ENCODE assay signal across 1 cellular context in genomic region chr17:17812211-17813054, GRCh38.
TF ChIP-seq lines count a peak whose summit lies in the region.

No MANE protein-coding gene starts in this region.

TF ChIP-seq in HepG2, 621 proteins besides CTCF, POLR2A, EP300 and RAD21 (continued from another document and continues in another):
- TF ChIP-seq SNAPC4 (CRISPR knock-in tag; IDR thresholded peaks at IDR 0.05) (no peak), GPN1 (CRISPR knock-in tag; IDR thresholded peaks at IDR 0.05; ENCODE audit: borderline replicate concordance) (no peak), RXRB (CRISPR knock-in tag; IDR thresholded peaks at IDR 0.05; ENCODE audit: borderline replicate concordance) (peak; percentile 66; the same call in 1 of the 2 replicates), MTF1 (CRISPR knock-in tag; IDR thresholded peaks at IDR 0.05) (no peak), ZKSCAN1 (IDR thresholded peaks at IDR 0.05; ENCODE audit: low read length) (no peak), KDM5B (CRISPR knock-in tag; IDR thresholded peaks at IDR 0.05; ENCODE audit: borderline replicate concordance) (peak; percentile 59; the same call in 1 of the 2 replicates), ZNF441 (CRISPR knock-in tag; IDR thresholded peaks at IDR 0.05; ENCODE audit: borderline replicate concordance) (no peak; the same call in 1 of the 2 replicates), ZBTB21 (CRISPR knock-in tag; IDR thresholded peaks at IDR 0.05) (peak; percentile 37; the same call in 1 of the 2 replicates), NR2C2 (CRISPR knock-in tag; IDR thresholded peaks at IDR 0.05; ENCODE audit: borderline replicate concordance) (peak; percentile 67; the same call in 1 of the 2 replicates), SMYD3 (CRISPR knock-in tag; IDR thresholded peaks at IDR 0.05) (no peak), ZNF570 (CRISPR knock-in tag; IDR thresholded peaks at IDR 0.05; ENCODE audit: borderline replicate concordance) (no peak), ZNF335 (CRISPR knock-in tag; IDR thresholded peaks at IDR 0.05) (no peak), MTA1 (CRISPR knock-in tag; IDR thresholded peaks at IDR 0.05; ENCODE audit: borderline replicate concordance) (0 out of 2 replicates have a peak, but pooled peaks have one; percentile 42), MLLT10 (CRISPR knock-in tag; IDR thresholded peaks at IDR 0.05) (no peak), SP140L (CRISPR knock-in tag; IDR thresholded peaks at IDR 0.05; ENCODE audit: borderline replicate concordance) (no peak), XRCC5 (optimal IDR thresholded peaks at IDR 0.05; ENCODE audit: low read length) (peak; percentile 29), SOX6 (IDR thresholded peaks at IDR 0.05) (no peak), SOX6 (CRISPR knock-in tag; IDR thresholded peaks at IDR 0.05) (peak; percentile 14; the same call in 1 of the 2 replicates), BRCA1 (CRISPR knock-in tag; IDR thresholded peaks at IDR 0.05) (0 out of 2 replicates have a peak, but pooled peaks have one; percentile 40), ZNF788 (CRISPR knock-in tag; IDR thresholded peaks at IDR 0.05; ENCODE audit: borderline replicate concordance) (peak; percentile 47; the same call in 1 of the 2 replicates), ZNF225 (CRISPR knock-in tag; IDR thresholded peaks at IDR 0.05) (no peak), STAG1 (CRISPR knock-in tag; IDR thresholded peaks at IDR 0.05) (peak; percentile 92), JUN (CRISPR knock-in tag; IDR thresholded peaks at IDR 0.05) (no peak), TCF12 (IDR thresholded peaks at IDR 0.05) (no peak), TCF12 (CRISPR knock-in tag; IDR thresholded peaks at IDR 0.05) (no peak), DNMT3B (CRISPR knock-in tag; conservative IDR thresholded peaks at IDR 0.05) (no peak), ZFP36L1 (CRISPR knock-in tag; IDR thresholded peaks at IDR 0.05) (no peak), NFATC3 (CRISPR knock-in tag; IDR thresholded peaks at IDR 0.05) (no peak), ZNF639 (CRISPR knock-in tag; conservative IDR thresholded peaks at IDR 0.05) (no peak), ZNF737 (CRISPR knock-in tag; IDR thresholded peaks at IDR 0.05; ENCODE audit: borderline replicate concordance) (no peak), NR2F1 (CRISPR knock-in tag; IDR thresholded peaks at IDR 0.05) (peak; percentile 76 to 89)
- TF ChIP-seq, protein P1, sequence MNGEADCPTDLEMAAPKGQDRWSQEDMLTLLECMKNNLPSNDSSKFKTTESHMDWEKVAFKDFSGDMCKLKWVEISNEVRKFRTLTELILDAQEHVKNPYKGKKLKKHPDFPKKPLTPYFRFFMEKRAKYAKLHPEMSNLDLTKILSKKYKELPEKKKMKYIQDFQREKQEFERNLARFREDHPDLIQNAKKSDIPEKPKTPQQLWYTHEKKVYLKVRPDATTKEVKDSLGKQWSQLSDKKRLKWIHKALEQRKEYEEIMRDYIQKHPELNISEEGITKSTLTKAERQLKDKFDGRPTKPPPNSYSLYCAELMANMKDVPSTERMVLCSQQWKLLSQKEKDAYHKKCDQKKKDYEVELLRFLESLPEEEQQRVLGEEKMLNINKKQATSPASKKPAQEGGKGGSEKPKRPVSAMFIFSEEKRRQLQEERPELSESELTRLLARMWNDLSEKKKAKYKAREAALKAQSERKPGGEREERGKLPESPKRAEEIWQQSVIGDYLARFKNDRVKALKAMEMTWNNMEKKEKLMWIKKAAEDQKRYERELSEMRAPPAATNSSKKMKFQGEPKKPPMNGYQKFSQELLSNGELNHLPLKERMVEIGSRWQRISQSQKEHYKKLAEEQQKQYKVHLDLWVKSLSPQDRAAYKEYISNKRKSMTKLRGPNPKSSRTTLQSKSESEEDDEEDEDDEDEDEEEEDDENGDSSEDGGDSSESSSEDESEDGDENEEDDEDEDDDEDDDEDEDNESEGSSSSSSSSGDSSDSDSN (CRISPR knock-in tag; IDR thresholded peaks at IDR 0.05), result peak; percentile 41; the same call in 1 of the 2 replicates
- TF ChIP-seq, protein P2, sequence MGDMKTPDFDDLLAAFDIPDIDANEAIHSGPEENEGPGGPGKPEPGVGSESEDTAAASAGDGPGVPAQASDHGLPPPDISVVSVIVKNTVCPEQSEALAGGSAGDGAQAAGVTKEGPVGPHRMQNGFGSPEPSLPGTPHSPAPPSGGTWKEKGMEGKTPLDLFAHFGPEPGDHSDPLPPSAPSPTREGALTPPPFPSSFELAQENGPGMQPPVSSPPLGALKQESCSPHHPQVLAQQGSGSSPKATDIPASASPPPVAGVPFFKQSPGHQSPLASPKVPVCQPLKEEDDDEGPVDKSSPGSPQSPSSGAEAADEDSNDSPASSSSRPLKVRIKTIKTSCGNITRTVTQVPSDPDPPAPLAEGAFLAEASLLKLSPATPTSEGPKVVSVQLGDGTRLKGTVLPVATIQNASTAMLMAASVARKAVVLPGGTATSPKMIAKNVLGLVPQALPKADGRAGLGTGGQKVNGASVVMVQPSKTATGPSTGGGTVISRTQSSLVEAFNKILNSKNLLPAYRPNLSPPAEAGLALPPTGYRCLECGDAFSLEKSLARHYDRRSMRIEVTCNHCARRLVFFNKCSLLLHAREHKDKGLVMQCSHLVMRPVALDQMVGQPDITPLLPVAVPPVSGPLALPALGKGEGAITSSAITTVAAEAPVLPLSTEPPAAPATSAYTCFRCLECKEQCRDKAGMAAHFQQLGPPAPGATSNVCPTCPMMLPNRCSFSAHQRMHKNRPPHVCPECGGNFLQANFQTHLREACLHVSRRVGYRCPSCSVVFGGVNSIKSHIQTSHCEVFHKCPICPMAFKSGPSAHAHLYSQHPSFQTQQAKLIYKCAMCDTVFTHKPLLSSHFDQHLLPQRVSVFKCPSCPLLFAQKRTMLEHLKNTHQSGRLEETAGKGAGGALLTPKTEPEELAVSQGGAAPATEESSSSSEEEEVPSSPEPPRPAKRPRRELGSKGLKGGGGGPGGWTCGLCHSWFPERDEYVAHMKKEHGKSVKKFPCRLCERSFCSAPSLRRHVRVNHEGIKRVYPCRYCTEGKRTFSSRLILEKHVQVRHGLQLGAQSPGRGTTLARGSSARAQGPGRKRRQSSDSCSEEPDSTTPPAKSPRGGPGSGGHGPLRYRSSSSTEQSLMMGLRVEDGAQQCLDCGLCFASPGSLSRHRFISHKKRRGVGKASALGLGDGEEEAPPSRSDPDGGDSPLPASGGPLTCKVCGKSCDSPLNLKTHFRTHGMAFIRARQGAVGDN (CRISPR knock-in tag; IDR thresholded peaks at IDR 0.05), result peak; percentile 89
- TF ChIP-seq, protein P3, sequence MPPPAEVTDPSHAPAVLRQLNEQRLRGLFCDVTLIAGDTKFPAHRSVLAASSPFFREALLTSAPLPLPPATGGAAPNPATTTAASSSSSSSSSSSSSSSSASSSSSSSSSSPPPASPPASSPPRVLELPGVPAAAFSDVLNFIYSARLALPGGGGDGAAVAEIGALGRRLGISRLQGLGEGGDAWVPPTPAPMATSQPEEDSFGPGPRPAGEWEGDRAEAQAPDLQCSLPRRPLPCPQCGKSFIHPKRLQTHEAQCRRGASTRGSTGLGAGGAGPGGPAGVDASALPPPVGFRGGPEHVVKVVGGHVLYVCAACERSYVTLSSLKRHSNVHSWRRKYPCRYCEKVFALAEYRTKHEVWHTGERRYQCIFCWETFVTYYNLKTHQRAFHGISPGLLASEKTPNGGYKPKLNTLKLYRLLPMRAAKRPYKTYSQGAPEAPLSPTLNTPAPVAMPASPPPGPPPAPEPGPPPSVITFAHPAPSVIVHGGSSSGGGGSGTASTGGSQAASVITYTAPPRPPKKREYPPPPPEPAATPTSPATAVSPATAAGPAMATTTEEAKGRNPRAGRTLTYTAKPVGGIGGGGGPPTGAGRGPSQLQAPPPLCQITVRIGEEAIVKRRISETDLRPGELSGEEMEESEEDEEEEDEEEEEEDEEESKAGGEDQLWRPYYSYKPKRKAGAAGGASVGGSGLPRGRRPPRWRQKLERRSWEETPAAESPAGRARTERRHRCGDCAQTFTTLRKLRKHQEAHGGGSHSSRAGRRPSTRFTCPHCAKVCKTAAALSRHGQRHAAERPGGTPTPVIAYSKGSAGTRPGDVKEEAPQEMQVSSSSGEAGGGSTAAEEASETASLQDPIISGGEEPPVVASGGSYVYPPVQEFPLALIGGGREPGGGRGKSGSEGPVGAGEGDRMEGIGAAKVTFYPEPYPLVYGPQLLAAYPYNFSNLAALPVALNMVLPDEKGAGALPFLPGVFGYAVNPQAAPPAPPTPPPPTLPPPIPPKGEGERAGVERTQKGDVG (CRISPR knock-in tag; IDR thresholded peaks at IDR 0.05; ENCODE audit: borderline replicate concordance), result no peak
- TF ChIP-seq, protein P4, sequence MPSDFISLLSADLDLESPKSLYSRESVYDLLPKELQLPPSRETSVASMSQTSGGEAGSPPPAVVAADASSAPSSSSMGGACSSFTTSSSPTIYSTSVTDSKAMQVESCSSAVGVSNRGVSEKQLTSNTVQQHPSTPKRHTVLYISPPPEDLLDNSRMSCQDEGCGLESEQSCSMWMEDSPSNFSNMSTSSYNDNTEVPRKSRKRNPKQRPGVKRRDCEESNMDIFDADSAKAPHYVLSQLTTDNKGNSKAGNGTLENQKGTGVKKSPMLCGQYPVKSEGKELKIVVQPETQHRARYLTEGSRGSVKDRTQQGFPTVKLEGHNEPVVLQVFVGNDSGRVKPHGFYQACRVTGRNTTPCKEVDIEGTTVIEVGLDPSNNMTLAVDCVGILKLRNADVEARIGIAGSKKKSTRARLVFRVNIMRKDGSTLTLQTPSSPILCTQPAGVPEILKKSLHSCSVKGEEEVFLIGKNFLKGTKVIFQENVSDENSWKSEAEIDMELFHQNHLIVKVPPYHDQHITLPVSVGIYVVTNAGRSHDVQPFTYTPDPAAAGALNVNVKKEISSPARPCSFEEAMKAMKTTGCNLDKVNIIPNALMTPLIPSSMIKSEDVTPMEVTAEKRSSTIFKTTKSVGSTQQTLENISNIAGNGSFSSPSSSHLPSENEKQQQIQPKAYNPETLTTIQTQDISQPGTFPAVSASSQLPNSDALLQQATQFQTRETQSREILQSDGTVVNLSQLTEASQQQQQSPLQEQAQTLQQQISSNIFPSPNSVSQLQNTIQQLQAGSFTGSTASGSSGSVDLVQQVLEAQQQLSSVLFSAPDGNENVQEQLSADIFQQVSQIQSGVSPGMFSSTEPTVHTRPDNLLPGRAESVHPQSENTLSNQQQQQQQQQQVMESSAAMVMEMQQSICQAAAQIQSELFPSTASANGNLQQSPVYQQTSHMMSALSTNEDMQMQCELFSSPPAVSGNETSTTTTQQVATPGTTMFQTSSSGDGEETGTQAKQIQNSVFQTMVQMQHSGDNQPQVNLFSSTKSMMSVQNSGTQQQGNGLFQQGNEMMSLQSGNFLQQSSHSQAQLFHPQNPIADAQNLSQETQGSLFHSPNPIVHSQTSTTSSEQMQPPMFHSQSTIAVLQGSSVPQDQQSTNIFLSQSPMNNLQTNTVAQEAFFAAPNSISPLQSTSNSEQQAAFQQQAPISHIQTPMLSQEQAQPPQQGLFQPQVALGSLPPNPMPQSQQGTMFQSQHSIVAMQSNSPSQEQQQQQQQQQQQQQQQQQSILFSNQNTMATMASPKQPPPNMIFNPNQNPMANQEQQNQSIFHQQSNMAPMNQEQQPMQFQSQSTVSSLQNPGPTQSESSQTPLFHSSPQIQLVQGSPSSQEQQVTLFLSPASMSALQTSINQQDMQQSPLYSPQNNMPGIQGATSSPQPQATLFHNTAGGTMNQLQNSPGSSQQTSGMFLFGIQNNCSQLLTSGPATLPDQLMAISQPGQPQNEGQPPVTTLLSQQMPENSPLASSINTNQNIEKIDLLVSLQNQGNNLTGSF (CRISPR knock-in tag; IDR thresholded peaks at IDR 0.05), result peak; percentile 63; the same call in 1 of the 2 replicates
